1 cellular context compared by ENCODE assay signal in the genomic region with DNA sequence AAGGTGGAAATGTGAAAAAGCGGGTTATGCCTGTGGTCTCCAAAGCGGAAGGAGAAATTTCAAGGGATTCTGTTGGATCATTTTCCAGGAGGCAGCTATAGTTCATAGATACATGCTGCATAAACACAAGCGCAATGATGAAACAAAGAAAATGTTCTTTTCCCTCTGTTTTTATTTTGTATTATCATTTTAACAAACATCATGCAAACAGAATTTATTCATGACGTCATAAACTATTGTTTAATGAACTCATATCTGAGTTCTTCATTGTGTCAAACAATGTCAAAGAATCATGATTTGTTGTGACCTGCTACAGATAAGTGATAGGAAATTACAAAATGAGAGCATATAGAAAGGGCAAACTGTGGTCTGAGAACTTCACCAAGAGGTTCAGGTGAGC.
A peak's percentile ranks its signal among the peaks of the same experiment; 100 is the strongest.
TF ChIP-seq lines count a peak whose summit lies in the region.
"Not testable (repeated sequence)": the region's sequence is repeated elsewhere in the genome, so short reads cannot be mapped to it uniquely, and the experiment has no call there.

No MANE protein-coding gene starts in this region.

TF ChIP-seq in HepG2, 621 proteins besides CTCF, POLR2A, EP300 and RAD21:
- TF ChIP-seq CREB1 (IDR thresholded peaks at IDR 0.05) (peak; percentile 84), ATF7 (IDR thresholded peaks at IDR 0.05) (peak; percentile 84)
- TF ChIP-seq CREB1, ATF7 (CRISPR knock-in tag; IDR thresholded peaks at IDR 0.05): not testable (repeated sequence)
TF ChIP-seq in HepG2: peak in this region for 2; not testable (repeated sequence) for 619.
